1 cellular context compared by ENCODE assay signal in the genomic region with DNA sequence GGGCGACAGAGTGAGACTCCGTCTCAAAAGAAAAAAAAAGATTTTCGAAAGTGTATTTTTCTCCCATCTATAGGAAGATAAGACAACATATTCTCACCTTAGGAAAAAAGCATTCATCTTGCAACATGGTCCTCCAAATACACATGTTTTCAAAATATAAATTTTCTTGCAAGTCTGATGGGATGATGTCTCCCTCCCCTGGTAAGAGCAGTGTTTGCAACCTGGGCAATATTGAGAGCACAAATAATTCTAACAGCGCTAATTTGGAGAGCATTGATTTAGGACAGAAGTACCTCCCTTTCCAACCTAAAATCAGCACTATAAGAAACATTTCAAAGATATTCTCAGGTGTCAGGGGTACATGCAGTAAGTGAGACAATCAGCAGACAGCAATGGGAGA.
TF ChIP-seq lines count a peak whose summit lies in the region.

No MANE protein-coding gene starts in this region.

TF ChIP-seq in Ishikawa, 13 proteins besides CTCF, POLR2A, EP300 and RAD21 (continued from another document):
- TF ChIP-seq, protein P1, sequence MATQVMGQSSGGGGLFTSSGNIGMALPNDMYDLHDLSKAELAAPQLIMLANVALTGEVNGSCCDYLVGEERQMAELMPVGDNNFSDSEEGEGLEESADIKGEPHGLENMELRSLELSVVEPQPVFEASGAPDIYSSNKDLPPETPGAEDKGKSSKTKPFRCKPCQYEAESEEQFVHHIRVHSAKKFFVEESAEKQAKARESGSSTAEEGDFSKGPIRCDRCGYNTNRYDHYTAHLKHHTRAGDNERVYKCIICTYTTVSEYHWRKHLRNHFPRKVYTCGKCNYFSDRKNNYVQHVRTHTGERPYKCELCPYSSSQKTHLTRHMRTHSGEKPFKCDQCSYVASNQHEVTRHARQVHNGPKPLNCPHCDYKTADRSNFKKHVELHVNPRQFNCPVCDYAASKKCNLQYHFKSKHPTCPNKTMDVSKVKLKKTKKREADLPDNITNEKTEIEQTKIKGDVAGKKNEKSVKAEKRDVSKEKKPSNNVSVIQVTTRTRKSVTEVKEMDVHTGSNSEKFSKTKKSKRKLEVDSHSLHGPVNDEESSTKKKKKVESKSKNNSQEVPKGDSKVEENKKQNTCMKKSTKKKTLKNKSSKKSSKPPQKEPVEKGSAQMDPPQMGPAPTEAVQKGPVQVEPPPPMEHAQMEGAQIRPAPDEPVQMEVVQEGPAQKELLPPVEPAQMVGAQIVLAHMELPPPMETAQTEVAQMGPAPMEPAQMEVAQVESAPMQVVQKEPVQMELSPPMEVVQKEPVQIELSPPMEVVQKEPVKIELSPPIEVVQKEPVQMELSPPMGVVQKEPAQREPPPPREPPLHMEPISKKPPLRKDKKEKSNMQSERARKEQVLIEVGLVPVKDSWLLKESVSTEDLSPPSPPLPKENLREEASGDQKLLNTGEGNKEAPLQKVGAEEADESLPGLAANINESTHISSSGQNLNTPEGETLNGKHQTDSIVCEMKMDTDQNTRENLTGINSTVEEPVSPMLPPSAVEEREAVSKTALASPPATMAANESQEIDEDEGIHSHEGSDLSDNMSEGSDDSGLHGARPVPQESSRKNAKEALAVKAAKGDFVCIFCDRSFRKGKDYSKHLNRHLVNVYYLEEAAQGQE (IDR thresholded peaks at IDR 0.05; ENCODE audit: low read depth) = no peak
- TF ChIP-seq YY1 (IDR thresholded peaks at IDR 0.05; ENCODE audit: low read depth) = no peak
- no peak for TF ChIP-seq EGR1 (IDR thresholded peaks at IDR 0.05)
- TF ChIP-seq, protein P2, sequence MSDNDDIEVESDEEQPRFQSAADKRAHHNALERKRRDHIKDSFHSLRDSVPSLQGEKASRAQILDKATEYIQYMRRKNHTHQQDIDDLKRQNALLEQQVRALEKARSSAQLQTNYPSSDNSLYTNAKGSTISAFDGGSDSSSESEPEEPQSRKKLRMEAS (IDR thresholded peaks at IDR 0.05) = no peak
